ENCODE assay signal across 29 cellular contexts in the genomic region with DNA sequence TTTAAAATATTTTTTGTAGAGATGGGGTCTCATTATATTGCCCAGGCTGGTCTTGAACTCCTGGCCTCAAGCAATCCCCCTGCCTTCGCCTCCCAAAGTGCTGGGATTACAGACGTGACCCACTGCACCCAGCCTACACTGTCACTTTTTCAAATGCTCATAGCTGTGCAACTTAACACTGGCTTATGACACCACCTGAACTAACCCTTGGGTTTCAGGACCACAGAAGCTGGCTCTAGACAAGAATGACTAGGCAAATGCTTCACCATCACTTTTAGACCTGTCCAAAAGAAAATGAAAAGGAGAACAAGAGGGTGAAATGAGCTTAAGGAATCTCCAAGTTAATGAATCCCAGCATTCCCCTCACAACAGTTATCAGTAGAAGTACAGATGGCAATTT.
"Had no signal": no experiment of that assay in that cellular context is flagged by ENCODE, and none has a peak within 500 bp of the region (broad histone marks: within the 10 kb centered on the region; RNA-seq: fewer than 3 reads in every experiment).

No MANE protein-coding gene starts in this region.

- H3K9me3 ChIP-seq: ascending aorta, breast epithelium, esophagus squamous epithelium, gastroesophageal sphincter had no signal

- H3K27ac ChIP-seq: ascending aorta, breast epithelium, cardiac muscle cell, coronary artery, epithelial cell of prostate, esophagus squamous epithelium, gastroesophageal sphincter, heart right ventricle, hepatocyte had no signal

- H3K27me3 Mint-ChIP-seq: activated CD4-positive, alpha-beta T cell treated with anti-CD3 and anti-CD28 coated beads for 36 hours; activated CD4-positive, alpha-beta T cell treated with anti-CD3 and anti-CD28 coated beads, Interleukin-2, amount 10 ng/mL, durations not matched to agents 7 days and 5 days; activated CD8-positive, alpha-beta T cell treated with anti-CD3 and anti-CD28 coated beads for 36 hours; activated naive CD8-positive, alpha-beta T cell treated with anti-CD3 and anti-CD28 coated beads for 36 hours; brain had no signal

- H3K4me3 Mint-ChIP-seq: activated CD4-positive, alpha-beta T cell treated with anti-CD3 and anti-CD28 coated beads for 36 hours; activated CD4-positive, alpha-beta T cell treated with anti-CD3 and anti-CD28 coated beads, Interleukin-2, amount 10 ng/mL, durations not matched to agents 7 days and 5 days; activated CD8-positive, alpha-beta T cell treated with anti-CD3 and anti-CD28 coated beads for 36 hours; activated naive CD8-positive, alpha-beta T cell treated with anti-CD3 and anti-CD28 coated beads for 36 hours; activated T-cell treated with anti-CD3 and anti-CD28 coated beads, Interleukin-2, amount 50 U/mL, for 72 hours; brain had no signal

- H3K4me1 ChIP-seq: ascending aorta, breast epithelium, gastroesophageal sphincter had no signal

- DNase-seq: activated CD4-positive, alpha-beta T cell treated with anti-CD3 and anti-CD28 coated beads for 36 hours; activated CD4-positive, alpha-beta T cell treated with anti-CD3 and anti-CD28 coated beads, Interleukin-2, amount 10 ng/mL, durations not matched to agents 7 days and 5 days; activated CD4-positive, alpha-beta T cell treated with anti-CD3 and anti-CD28 coated beads, Interleukin-2, amount 50 U/mL, for 48 hours; activated CD4-positive, CD25-positive, alpha-beta regulatory T cell; activated CD4-positive, CD25-positive, alpha-beta regulatory T cell treated with anti-CD3 and anti-CD28 coated beads, Interleukin-2, amount 50 U/mL, for 72 hours; activated CD8-positive, alpha-beta memory T cell treated with anti-CD3 and anti-CD28 coated beads for 24 hours; activated CD8-positive, alpha-beta T cell treated with anti-CD3 and anti-CD28 coated beads for 36 hours; activated effector memory CD4-positive, alpha-beta T cell treated with Interleukin-2 at 50 U/mL for 16 hours; activated gamma-delta T cell treated with Interleukin-2 at 50 U/mL for 16 hours; activated naive CD4-positive, alpha-beta T cell treated with anti-CD3 and anti-CD28 coated beads, Interleukin-2, amount 50 U/mL, for 16 hours; activated naive CD4-positive, alpha-beta T cell treated with Interleukin-2 at 50 U/mL for 16 hours; activated naive CD8-positive, alpha-beta T cell treated with anti-CD3 and anti-CD28 coated beads for 36 hours; activated T-cell treated with anti-CD3 and anti-CD28 coated beads, Interleukin-2, amount 50 U/mL, for 72 hours; central memory CD4-positive, alpha-beta T cell; cerebellar nuclear complex; dermis blood vessel endothelial cell; effector CD8-positive, alpha-beta T cell; esophagus squamous epithelium; foreskin melanocyte; heart right ventricle; T-helper 2 cell had no signal

- ATAC-seq: activated CD4-positive, alpha-beta T cell treated with anti-CD3 and anti-CD28 coated beads for 36 hours; activated CD8-positive, alpha-beta T cell treated with anti-CD3 and anti-CD28 coated beads for 36 hours; activated T-cell treated with anti-CD3 and anti-CD28 coated beads, Interleukin-2, amount 50 U/mL, for 72 hours; gastroesophageal sphincter; heart right ventricle had no signal

- H3K4me3 ChIP-seq: ascending aorta, breast epithelium, cardiac muscle cell, coronary artery, esophagus squamous epithelium, gastroesophageal sphincter, heart right ventricle, hepatocyte had no signal

- H3K27ac Mint-ChIP-seq: activated CD4-positive, alpha-beta T cell treated with anti-CD3 and anti-CD28 coated beads for 36 hours; activated CD4-positive, alpha-beta T cell treated with anti-CD3 and anti-CD28 coated beads, Interleukin-2, amount 10 ng/mL, durations not matched to agents 7 days and 5 days; activated CD8-positive, alpha-beta T cell treated with anti-CD3 and anti-CD28 coated beads for 36 hours; activated naive CD8-positive, alpha-beta T cell treated with anti-CD3 and anti-CD28 coated beads for 36 hours; brain had no signal
